In the genomic region with DNA sequence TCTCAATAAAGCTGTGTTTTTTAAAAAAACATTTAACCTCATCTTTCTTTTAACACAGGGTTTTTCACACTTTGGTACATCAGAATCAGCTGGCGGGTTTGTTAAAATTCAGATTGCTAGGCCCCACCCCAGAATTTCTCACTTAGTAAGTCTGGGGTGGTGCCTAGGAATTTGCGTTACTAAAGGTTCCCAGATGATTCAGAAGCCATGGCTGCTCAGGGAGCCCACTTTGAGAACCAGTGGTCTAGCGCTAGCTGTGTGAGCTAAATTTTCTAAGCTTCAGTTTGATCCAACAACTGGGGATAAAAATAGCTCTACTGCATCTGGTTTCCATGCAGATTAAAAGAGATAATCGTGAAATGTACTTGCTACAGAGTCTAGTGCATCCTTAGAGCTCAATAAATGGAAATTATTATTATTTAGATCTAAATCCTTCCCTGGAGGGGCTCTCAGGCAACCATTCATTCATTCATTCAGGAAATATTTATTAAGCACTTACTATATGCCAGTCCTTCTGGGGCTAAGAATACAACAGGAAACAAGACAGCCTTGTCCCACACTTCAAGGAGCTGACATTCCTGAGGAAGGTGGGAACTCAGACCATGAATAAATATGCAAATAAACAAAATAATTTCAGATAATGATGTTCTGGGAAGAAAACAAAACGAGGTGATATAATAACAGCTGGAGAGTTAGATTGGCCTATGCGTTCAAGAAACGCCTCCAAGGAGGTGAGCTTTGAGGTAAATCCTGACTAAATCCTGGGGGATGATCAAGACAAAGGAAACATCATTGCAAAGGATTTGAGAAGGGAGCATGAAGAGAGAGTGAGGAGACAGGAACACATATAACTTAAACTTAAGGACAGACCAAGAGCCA, we compare ENCODE assay signal across 1 cellular context.
TF ChIP-seq lines count a peak whose summit lies in the region.

No MANE protein-coding gene starts in this region.

TF ChIP-seq in K562, 482 proteins besides CTCF, POLR2A, EP300 and RAD21 (continued from another document):
- TF ChIP-seq, protein P1, sequence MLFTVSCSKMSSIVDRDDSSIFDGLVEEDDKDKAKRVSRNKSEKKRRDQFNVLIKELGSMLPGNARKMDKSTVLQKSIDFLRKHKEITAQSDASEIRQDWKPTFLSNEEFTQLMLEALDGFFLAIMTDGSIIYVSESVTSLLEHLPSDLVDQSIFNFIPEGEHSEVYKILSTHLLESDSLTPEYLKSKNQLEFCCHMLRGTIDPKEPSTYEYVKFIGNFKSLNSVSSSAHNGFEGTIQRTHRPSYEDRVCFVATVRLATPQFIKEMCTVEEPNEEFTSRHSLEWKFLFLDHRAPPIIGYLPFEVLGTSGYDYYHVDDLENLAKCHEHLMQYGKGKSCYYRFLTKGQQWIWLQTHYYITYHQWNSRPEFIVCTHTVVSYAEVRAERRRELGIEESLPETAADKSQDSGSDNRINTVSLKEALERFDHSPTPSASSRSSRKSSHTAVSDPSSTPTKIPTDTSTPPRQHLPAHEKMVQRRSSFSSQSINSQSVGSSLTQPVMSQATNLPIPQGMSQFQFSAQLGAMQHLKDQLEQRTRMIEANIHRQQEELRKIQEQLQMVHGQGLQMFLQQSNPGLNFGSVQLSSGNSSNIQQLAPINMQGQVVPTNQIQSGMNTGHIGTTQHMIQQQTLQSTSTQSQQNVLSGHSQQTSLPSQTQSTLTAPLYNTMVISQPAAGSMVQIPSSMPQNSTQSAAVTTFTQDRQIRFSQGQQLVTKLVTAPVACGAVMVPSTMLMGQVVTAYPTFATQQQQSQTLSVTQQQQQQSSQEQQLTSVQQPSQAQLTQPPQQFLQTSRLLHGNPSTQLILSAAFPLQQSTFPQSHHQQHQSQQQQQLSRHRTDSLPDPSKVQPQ (CRISPR knock-in tag; IDR thresholded peaks at IDR 0.05; ENCODE audit: borderline replicate concordance): 0 out of 2 replicates have a peak, but pooled peaks have one; percentile 18
- TF ChIP-seq NCOA6 (IDR thresholded peaks at IDR 0.05): 0 out of 2 replicates have a peak, but pooled peaks have one; percentile 10
- no peak for TF ChIP-seq E2F3 (CRISPR knock-in tag; IDR thresholded peaks at IDR 0.05)
- TF ChIP-seq, protein P2, sequence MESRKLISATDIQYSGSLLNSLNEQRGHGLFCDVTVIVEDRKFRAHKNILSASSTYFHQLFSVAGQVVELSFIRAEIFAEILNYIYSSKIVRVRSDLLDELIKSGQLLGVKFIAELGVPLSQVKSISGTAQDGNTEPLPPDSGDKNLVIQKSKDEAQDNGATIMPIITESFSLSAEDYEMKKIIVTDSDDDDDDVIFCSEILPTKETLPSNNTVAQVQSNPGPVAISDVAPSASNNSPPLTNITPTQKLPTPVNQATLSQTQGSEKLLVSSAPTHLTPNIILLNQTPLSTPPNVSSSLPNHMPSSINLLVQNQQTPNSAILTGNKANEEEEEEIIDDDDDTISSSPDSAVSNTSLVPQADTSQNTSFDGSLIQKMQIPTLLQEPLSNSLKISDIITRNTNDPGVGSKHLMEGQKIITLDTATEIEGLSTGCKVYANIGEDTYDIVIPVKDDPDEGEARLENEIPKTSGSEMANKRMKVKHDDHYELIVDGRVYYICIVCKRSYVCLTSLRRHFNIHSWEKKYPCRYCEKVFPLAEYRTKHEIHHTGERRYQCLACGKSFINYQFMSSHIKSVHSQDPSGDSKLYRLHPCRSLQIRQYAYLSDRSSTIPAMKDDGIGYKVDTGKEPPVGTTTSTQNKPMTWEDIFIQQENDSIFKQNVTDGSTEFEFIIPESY (CRISPR knock-in tag; IDR thresholded peaks at IDR 0.05): peak; percentile 95
- TF ChIP-seq, protein P3, sequence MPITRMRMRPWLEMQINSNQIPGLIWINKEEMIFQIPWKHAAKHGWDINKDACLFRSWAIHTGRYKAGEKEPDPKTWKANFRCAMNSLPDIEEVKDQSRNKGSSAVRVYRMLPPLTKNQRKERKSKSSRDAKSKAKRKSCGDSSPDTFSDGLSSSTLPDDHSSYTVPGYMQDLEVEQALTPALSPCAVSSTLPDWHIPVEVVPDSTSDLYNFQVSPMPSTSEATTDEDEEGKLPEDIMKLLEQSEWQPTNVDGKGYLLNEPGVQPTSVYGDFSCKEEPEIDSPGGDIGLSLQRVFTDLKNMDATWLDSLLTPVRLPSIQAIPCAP (CRISPR knock-in tag; IDR thresholded peaks at IDR 0.05; ENCODE audit: borderline replicate concordance): no peak
- no peak for TF ChIP-seq HNRNPK (IDR thresholded peaks at IDR 0.05; ENCODE audit: low read depth, low read length, poor library complexity, severe bottlenecking)
- no peak for TF ChIP-seq SMARCA5 (IDR thresholded peaks at IDR 0.05)
- no peak for TF ChIP-seq ZNF76 (CRISPR knock-in tag; IDR thresholded peaks at IDR 0.05; ENCODE audit: borderline replicate concordance)
- TF ChIP-seq ZFX (CRISPR knock-in tag; IDR thresholded peaks at IDR 0.05): peak; percentile 31; the same call in 1 of the 2 replicates
- TF ChIP-seq BCOR (IDR thresholded peaks at IDR 0.05): peak; percentile 48; the same call in 1 of the 2 replicates
- no peak for TF ChIP-seq ZNF75A (CRISPR knock-in tag; IDR thresholded peaks at IDR 0.05)
- peak; percentile 47; the same call in 1 of the 2 replicates for TF ChIP-seq GTF2E2 (tag; IDR thresholded peaks at IDR 0.05)
- no peak for TF ChIP-seq ZNF23 (CRISPR knock-in tag; IDR thresholded peaks at IDR 0.05)
- TF ChIP-seq DACH1 (IDR thresholded peaks at IDR 0.05; ENCODE audit: partially characterized antibody): peak; percentile 35
- TF ChIP-seq, protein P4, sequence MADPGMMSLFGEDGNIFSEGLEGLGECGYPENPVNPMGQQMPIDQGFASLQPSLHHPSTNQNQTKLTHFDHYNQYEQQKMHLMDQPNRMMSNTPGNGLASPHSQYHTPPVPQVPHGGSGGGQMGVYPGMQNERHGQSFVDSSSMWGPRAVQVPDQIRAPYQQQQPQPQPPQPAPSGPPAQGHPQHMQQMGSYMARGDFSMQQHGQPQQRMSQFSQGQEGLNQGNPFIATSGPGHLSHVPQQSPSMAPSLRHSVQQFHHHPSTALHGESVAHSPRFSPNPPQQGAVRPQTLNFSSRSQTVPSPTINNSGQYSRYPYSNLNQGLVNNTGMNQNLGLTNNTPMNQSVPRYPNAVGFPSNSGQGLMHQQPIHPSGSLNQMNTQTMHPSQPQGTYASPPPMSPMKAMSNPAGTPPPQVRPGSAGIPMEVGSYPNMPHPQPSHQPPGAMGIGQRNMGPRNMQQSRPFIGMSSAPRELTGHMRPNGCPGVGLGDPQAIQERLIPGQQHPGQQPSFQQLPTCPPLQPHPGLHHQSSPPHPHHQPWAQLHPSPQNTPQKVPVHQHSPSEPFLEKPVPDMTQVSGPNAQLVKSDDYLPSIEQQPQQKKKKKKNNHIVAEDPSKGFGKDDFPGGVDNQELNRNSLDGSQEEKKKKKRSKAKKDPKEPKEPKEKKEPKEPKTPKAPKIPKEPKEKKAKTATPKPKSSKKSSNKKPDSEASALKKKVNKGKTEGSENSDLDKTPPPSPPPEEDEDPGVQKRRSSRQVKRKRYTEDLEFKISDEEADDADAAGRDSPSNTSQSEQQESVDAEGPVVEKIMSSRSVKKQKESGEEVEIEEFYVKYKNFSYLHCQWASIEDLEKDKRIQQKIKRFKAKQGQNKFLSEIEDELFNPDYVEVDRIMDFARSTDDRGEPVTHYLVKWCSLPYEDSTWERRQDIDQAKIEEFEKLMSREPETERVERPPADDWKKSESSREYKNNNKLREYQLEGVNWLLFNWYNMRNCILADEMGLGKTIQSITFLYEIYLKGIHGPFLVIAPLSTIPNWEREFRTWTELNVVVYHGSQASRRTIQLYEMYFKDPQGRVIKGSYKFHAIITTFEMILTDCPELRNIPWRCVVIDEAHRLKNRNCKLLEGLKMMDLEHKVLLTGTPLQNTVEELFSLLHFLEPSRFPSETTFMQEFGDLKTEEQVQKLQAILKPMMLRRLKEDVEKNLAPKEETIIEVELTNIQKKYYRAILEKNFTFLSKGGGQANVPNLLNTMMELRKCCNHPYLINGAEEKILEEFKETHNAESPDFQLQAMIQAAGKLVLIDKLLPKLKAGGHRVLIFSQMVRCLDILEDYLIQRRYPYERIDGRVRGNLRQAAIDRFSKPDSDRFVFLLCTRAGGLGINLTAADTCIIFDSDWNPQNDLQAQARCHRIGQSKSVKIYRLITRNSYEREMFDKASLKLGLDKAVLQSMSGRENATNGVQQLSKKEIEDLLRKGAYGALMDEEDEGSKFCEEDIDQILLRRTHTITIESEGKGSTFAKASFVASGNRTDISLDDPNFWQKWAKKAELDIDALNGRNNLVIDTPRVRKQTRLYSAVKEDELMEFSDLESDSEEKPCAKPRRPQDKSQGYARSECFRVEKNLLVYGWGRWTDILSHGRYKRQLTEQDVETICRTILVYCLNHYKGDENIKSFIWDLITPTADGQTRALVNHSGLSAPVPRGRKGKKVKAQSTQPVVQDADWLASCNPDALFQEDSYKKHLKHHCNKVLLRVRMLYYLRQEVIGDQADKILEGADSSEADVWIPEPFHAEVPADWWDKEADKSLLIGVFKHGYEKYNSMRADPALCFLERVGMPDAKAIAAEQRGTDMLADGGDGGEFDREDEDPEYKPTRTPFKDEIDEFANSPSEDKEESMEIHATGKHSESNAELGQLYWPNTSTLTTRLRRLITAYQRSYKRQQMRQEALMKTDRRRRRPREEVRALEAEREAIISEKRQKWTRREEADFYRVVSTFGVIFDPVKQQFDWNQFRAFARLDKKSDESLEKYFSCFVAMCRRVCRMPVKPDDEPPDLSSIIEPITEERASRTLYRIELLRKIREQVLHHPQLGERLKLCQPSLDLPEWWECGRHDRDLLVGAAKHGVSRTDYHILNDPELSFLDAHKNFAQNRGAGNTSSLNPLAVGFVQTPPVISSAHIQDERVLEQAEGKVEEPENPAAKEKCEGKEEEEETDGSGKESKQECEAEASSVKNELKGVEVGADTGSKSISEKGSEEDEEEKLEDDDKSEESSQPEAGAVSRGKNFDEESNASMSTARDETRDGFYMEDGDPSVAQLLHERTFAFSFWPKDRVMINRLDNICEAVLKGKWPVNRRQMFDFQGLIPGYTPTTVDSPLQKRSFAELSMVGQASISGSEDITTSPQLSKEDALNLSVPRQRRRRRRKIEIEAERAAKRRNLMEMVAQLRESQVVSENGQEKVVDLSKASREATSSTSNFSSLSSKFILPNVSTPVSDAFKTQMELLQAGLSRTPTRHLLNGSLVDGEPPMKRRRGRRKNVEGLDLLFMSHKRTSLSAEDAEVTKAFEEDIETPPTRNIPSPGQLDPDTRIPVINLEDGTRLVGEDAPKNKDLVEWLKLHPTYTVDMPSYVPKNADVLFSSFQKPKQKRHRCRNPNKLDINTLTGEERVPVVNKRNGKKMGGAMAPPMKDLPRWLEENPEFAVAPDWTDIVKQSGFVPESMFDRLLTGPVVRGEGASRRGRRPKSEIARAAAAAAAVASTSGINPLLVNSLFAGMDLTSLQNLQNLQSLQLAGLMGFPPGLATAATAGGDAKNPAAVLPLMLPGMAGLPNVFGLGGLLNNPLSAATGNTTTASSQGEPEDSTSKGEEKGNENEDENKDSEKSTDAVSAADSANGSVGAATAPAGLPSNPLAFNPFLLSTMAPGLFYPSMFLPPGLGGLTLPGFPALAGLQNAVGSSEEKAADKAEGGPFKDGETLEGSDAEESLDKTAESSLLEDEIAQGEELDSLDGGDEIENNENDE (IDR thresholded peaks at IDR 0.05; ENCODE audit: low read depth, low read length): no peak
- TF ChIP-seq NFRKB (IDR thresholded peaks at IDR 0.05; ENCODE audit: low read depth): 0 out of 2 replicates have a peak, but pooled peaks have one; percentile 21
- TF ChIP-seq MEF2A (IDR thresholded peaks at IDR 0.05; ENCODE audit: control insufficient read depth, low read depth, low read length): peak; percentile 41; the same call in 1 of the 2 replicates
- no peak for TF ChIP-seq JUNB (CRISPR knock-in tag; conservative IDR thresholded peaks at IDR 0.05)
